Comparison of ENCODE assay signal across 14 cellular contexts in the genomic region with DNA sequence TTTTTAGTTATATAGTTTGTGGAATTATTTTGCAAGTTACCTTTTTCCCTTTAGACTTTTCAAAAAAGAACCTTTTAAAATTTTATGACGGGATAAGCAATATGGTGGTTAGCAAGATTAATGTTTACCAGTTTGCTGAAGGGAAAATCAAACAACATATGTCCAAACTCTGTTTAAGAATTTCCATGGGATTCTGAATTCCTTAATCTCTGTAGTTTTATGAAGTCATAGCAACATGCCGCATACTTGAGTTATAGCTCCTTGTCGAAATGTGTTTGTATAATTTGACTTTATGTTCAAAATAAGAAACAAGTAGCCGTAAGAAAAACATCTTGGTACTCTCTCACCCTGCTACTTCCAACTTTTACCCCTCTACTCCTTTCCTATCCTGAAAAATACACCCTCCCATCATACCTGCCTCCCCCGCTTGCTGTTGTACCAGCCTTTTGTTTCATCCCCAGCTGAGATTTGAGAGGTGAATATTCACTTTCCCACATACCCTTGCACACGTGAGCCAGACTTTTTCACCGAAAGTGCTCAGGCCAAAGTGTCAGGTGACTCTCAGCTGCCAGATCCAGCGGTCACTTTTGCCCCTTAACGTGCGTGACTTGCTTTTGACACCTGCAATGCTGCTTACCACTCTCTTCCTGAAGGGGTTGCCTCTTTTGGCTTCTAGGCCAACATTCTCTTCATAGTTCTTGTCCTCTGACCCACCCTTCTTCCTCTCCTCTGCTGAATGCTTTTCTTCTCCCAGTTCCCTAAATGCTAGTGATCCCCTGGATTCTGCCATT.
DNase-seq lines count a peak whose midpoint lies in the region; ATAC-seq and TF ChIP-seq lines count a peak whose summit lies in the region.
"Had no signal": no experiment of that assay in that cellular context is flagged by ENCODE, and none has a peak within 500 bp of the region (broad histone marks: within the 10 kb centered on the region; RNA-seq: fewer than 3 reads in every experiment).

No MANE protein-coding gene starts in this region.

- H3K36me3 Mint-ChIP-seq in HFFc6 (ENCODE audit: low read depth): 0 out of 2 replicates have a peak, but pooled peaks cover 6% of the 10 kb centered on the region
- H3K36me3 Mint-ChIP-seq in naive B cell: peaks cover 8 to 15% of the 10 kb centered on the region in 2 donors

- CTCF ChIA-PET in AG04450 (lab: Charles Lee): interaction anchor here (0.8 to 1.5 kb wide), 3 partner anchors 9 to 76 kb away, joined by 3 to 5 read pairs (median 4); no protein-coding TSS in a partner anchor

- H3K27ac Mint-ChIP-seq in HFFc6: peak overlapping the region; percentile 82
- peak overlapping the region in 5 of 6 donors; percentile 26 to 68 (median 47) for H3K27ac Mint-ChIP-seq in naive B cell
- H3K27ac Mint-ChIP-seq: activated naive CD4-positive, alpha-beta T cell treated with anti-CD3 and anti-CD28 coated beads for 36 hours had no signal

- H3K27me3 ChIP-seq in AG04450 (ENCODE audit: control insufficient read depth, insufficient read depth, low read length) (no peaks in the 10 kb centered on the region), ascending aorta (no peaks in the 10 kb centered on the region), foreskin keratinocyte (no peaks in the 10 kb centered on the region)
- H3K27me3 ChIP-seq: heart left ventricle had no signal

- H3K27me3 Mint-ChIP-seq in HFFc6 (ENCODE audit: insufficient read depth) (no peaks in the 10 kb centered on the region), naive B cell (no peaks in the 10 kb centered on the region)

- TF ChIP-seq CTCF in AG04450 (IDR thresholded peaks at IDR 0.05; ENCODE audit: low read depth, low read length): no peak
- no peak for TF ChIP-seq CTCF in HFFc6 (IDR thresholded peaks at IDR 0.05)
- no peak for TF ChIP-seq CTCF in ascending aorta (IDR thresholded peaks at IDR 0.05)
- TF ChIP-seq CTCF in foreskin keratinocyte (conservative IDR thresholded peaks at IDR 0.05): no peak

- H3K4me3 ChIP-seq in AG04450 (ENCODE audit: low read depth, low read length) (no peak overlapping the region), ascending aorta (no peak overlapping the region)
- H3K4me3 ChIP-seq: HAP-1, heart left ventricle had no signal

- intact Hi-C loops in ascending aorta (cut with DNase I): no loop called here

- POLR2A ChIA-PET in AG04450 (lab: Yijun Ruan, JAX): interaction anchor here (0.7 to 1.2 kb wide), 3 partner anchors 33 to 113 kb away, joined by 3 to 5 read pairs (median 4); no protein-coding TSS in a partner anchor

- H3K4me1 ChIP-seq in ascending aorta (peaks cover 0 to 4% of the 10 kb centered on the region in 2 donors), foreskin keratinocyte (peaks cover 27% of the 10 kb centered on the region)

- peaks cover 72% of the 10 kb centered on the region for H3K4me1 Mint-ChIP-seq in HFFc6 (ENCODE audit: low read depth)
- H3K4me1 Mint-ChIP-seq in naive B cell: peaks cover 31 to 54% (median 48%) of the 10 kb centered on the region in 3 donors

- no peaks in the 10 kb centered on the region for H3K9me3 ChIP-seq in AG04450 (ENCODE audit: control insufficient read depth, insufficient read depth, low read length)
- no peaks in the 10 kb centered on the region for H3K9me3 ChIP-seq in ascending aorta
- H3K9me3 ChIP-seq: HAP-1, heart left ventricle, SK-N-SH had no signal

- no peaks in the 10 kb centered on the region for H3K36me3 ChIP-seq in ascending aorta
- H3K36me3 ChIP-seq: HAP-1, heart left ventricle had no signal

- DNase-seq in AG04450 (ENCODE audit: low read depth, low spot score) (no peak), HFFc6 (no peak), cerebellar cortex (ENCODE audit: low spot score) (peak; percentile 67), naive B cell (no peak), ascending aorta (ENCODE audit: low spot score in 2 of 2) (no peak), foreskin keratinocyte (no peak)
- DNase-seq in stimulated activated CD4-positive, alpha-beta T cell treated with anti-CD3 and anti-CD28 coated beads, Interleukin-4, amount 100 ng/mL, for 1 hour: no peak
- DNase-seq: activated naive CD4-positive, alpha-beta T cell treated with anti-CD3 and anti-CD28 coated beads for 36 hours; cerebellar nuclear complex; heart left ventricle; SK-N-SH; small intestine had no signal

- H3K4me3 Mint-ChIP-seq in HFFc6 (peak overlapping the region; percentile 79), naive B cell (no peak overlapping the region)
- H3K4me3 Mint-ChIP-seq: activated naive CD4-positive, alpha-beta T cell treated with anti-CD3 and anti-CD28 coated beads for 36 hours had no signal

- H3K27ac ChIP-seq in AG04450 (ENCODE audit: low read depth, low read length) (peak overlapping the region; percentile 78), ascending aorta (no peak overlapping the region), foreskin keratinocyte (no peak overlapping the region)

- H3K9me3 Mint-ChIP-seq in HFFc6 (no peaks in the 10 kb centered on the region), naive B cell (no peaks in the 10 kb centered on the region)
- H3K9me3 Mint-ChIP-seq: activated naive CD4-positive, alpha-beta T cell treated with anti-CD3 and anti-CD28 coated beads for 36 hours had no signal

- ATAC-seq in naive B cell (ENCODE audit: low read depth in 2 of 2) (no peak), foreskin keratinocyte (no peak), HG02759 (IDR thresholded peaks at IDR 0.05; ENCODE audit: unreplicated experiment) (no peak)
- ATAC-seq: heart left ventricle had no signal
